ENCODE assay signal across 10 cellular contexts in genomic region chr11:75560644-75561043, GRCh38. TPM values are rescaled to one million over a fixed set of nuclear protein-coding genes. Genes with fewer than 3 reads are reported as not detected.
DNase-seq lines count a peak whose midpoint lies in the region; ATAC-seq and TF ChIP-seq lines count a peak whose summit lies in the region.
"Had no signal": no experiment of that assay in that cellular context is flagged by ENCODE, and none has a peak within 500 bp of the region (broad histone marks: within the 10 kb centered on the region; RNA-seq: fewer than 3 reads in every experiment).

No MANE protein-coding gene starts in this region.

- no peaks in the 10 kb centered on the region for H3K9me3 Mint-ChIP-seq in CD4-positive, CD25-positive, alpha-beta regulatory T cell
- H3K9me3 Mint-ChIP-seq in endothelial cell (ENCODE audit: unreplicated experiment): no peaks in the 10 kb centered on the region
- H3K9me3 Mint-ChIP-seq: H9 had no signal

- CTCF ChIA-PET in RWPE1 (lab: Yijun Ruan, JAX): no interaction called here

- intact Hi-C loops in ovary (cut with DNase I): no loop called here

- H3K4me1 Mint-ChIP-seq in CD4-positive, CD25-positive, alpha-beta regulatory T cell: peaks cover 0 to 45% (median 20%) of the 10 kb centered on the region in 4 donors
- peaks cover 62% of the 10 kb centered on the region for H3K4me1 Mint-ChIP-seq in endothelial cell (ENCODE audit: unreplicated experiment)

- no peaks in the 10 kb centered on the region for H3K9me3 ChIP-seq in CD4-positive, CD25-positive, alpha-beta regulatory T cell (ENCODE audit: control insufficient read depth in 2 of 2, low read length in 2 of 2)
- H3K9me3 ChIP-seq in ovary: no peaks in the 10 kb centered on the region

- no peak overlapping the region for H3K27ac ChIP-seq in CD4-positive, CD25-positive, alpha-beta regulatory T cell (ENCODE audit: insufficient read depth, low read length, poor library complexity, severe bottlenecking)
- H3K27ac ChIP-seq in RWPE1 (peak overlapping the region; percentile 97), ovary (peak overlapping the region; percentile 98 to 100)

- POLR2A ChIA-PET in RWPE1 (lab: Yijun Ruan, JAX; ENCODE audit: low non-redundant PET): no interaction called here

- H3K27me3 Mint-ChIP-seq in CD4-positive, CD25-positive, alpha-beta regulatory T cell: peaks cover 7% of the 10 kb centered on the region
- H3K27me3 Mint-ChIP-seq in endothelial cell (ENCODE audit: unreplicated experiment): peaks cover 25% of the 10 kb centered on the region

- H3K36me3 ChIP-seq in CD4-positive, CD25-positive, alpha-beta regulatory T cell (ENCODE audit: control insufficient read depth, insufficient read depth, low read length): no peaks in the 10 kb centered on the region
- no peaks in the 10 kb centered on the region for H3K36me3 ChIP-seq in ovary

- TF ChIP-seq EP300 in ovary (IDR thresholded peaks at IDR 0.05): no peak

- TF ChIP-seq CTCF in RWPE1 (conservative IDR thresholded peaks at IDR 0.05; ENCODE audit: low read depth): no peak
- TF ChIP-seq CTCF in endothelial cell (IDR thresholded peaks at IDR 0.05; ENCODE audit: unreplicated experiment): no peak
- TF ChIP-seq CTCF in ovary (IDR thresholded peaks at IDR 0.05): no peak

- H3K4me1 ChIP-seq in CD4-positive, CD25-positive, alpha-beta regulatory T cell (ENCODE audit: control insufficient read depth, insufficient read depth, low read length, poor library complexity, severe bottlenecking): peaks cover 22% of the 10 kb centered on the region
- H3K4me1 ChIP-seq in ovary (ENCODE audit: insufficient read depth): peaks cover 31% of the 10 kb centered on the region

- TF ChIP-seq POLR2A in ovary (IDR thresholded peaks at IDR 0.05): no peak

- ATAC-seq in CD4-positive, CD25-positive, alpha-beta regulatory T cell (ENCODE audit: low read depth in 2 of 2): no peak
- ATAC-seq in GM18861 (IDR thresholded peaks at IDR 0.05; ENCODE audit: unreplicated experiment) (no peak), GM18519 (IDR thresholded peaks at IDR 0.05; ENCODE audit: low FRiP score, unreplicated experiment) (no peak)

- no peaks in the 10 kb centered on the region for H3K27me3 ChIP-seq in CD4-positive, CD25-positive, alpha-beta regulatory T cell (ENCODE audit: control insufficient read depth, insufficient read depth, low read length)
- no peaks in the 10 kb centered on the region for H3K27me3 ChIP-seq in ovary

- peak overlapping the region; percentile 83 to 99 (median 97) for H3K4me3 Mint-ChIP-seq in CD4-positive, CD25-positive, alpha-beta regulatory T cell
- H3K4me3 Mint-ChIP-seq in endothelial cell (ENCODE audit: unreplicated experiment): peak overlapping the region; percentile 79

- DNase-seq in CD4-positive, CD25-positive, alpha-beta regulatory T cell: no peak
- DNase-seq in RWPE1 (ENCODE audit: low spot score) (no peak), endothelial cell (ENCODE audit: low spot score) (no peak), ovary (no peak), GDM1 (lab: John Stamatoyannopoulos, UW) (no peak)
- DNase-seq in stimulated activated CD4-positive, alpha-beta T cell treated with anti-CD3 and anti-CD28 coated beads, Interleukin-2, amount 100 ng/mL, for 24 hours: no peak
- DNase-seq: activated CD4-positive, CD25-positive, alpha-beta regulatory T cell; H9 had no signal

- H3K27ac Mint-ChIP-seq in CD4-positive, CD25-positive, alpha-beta regulatory T cell: peak overlapping the region in 1 of 3 donors; percentile 20
- H3K27ac Mint-ChIP-seq in endothelial cell (ENCODE audit: unreplicated experiment): no peak overlapping the region

- no peaks in the 10 kb centered on the region for H3K36me3 Mint-ChIP-seq in CD4-positive, CD25-positive, alpha-beta regulatory T cell
- H3K36me3 Mint-ChIP-seq in endothelial cell (ENCODE audit: low read depth, unreplicated experiment): peaks cover 1% of the 10 kb centered on the region

- WGBS in ovary, 3 donors: 8 to 35% (median 20%) methylated on average over 1 of the region's 1 CpG

- H3K4me3 ChIP-seq in CD4-positive, CD25-positive, alpha-beta regulatory T cell (ENCODE audit: low read depth, low read length): no peak overlapping the region
- H3K4me3 ChIP-seq in ovary: no peak overlapping the region

RNA-seq across cellular contexts. Expression of gene SERPINH1, which starts 1.4 kb away (rescaled TPM):
- total RNA-seq in CD4-positive, CD25-positive, alpha-beta regulatory T cell: 3.4 TPM
- 1 to 10 TPM; 1.2 to 4.5 (median 3.3) TPM for polyA plus RNA-seq in CD4-positive, CD25-positive, alpha-beta regulatory T cell
- 449 TPM for total RNA-seq in endothelial cell (ENCODE audit: unreplicated experiment)
- total RNA-seq in ovary: 100 to 1,000 TPM; 122 to 289 (median 188) TPM
- polyA plus RNA-seq in ovary: 100 to 1,000 TPM; 155 to 163 TPM

RNA-seq across cellular contexts. Expression of gene GDPD5, which starts 34.9 kb away (rescaled TPM):
- 170 TPM for total RNA-seq in CD4-positive, CD25-positive, alpha-beta regulatory T cell
- 10 to 100 TPM in 3 of 4 donors, 1 to 10 TPM in 1; 8.0 to 23.4 (median 15.9) TPM for polyA plus RNA-seq in CD4-positive, CD25-positive, alpha-beta regulatory T cell
- total RNA-seq in endothelial cell (ENCODE audit: unreplicated experiment) (674 TPM), ovary (10 to 100 TPM in 2 of 7 donors, 1 to 10 TPM in 5; 3.8 to 15.8 (median 8.4) TPM)
- polyA plus RNA-seq in ovary: 1 to 10 TPM; 5.5 to 6.3 TPM

Comparison
In these comparisons a context has a peak if more than half of its experiments do, and no peak if none do; other contexts are left out.
1. RNA of gene SERPINH1, which starts 1.4 kb away (total RNA-seq): 449 TPM in endothelial cell (single experiment) and 122 to 289 TPM in ovary; 3.4 TPM in CD4-positive, CD25-positive, alpha-beta regulatory T cell (single experiment); every median in the first group is over 10 times any median in the second.
2. RNA of gene GDPD5, which starts 34.9 kb away (total RNA-seq): 674 TPM in endothelial cell (single experiment) and 170 TPM in CD4-positive, CD25-positive, alpha-beta regulatory T cell (single experiment); 3.8 to 15.8 TPM in ovary; every median in the first group is over 10 times any median in the second.